1 cellular context compared by ENCODE assay signal in the genomic region with DNA sequence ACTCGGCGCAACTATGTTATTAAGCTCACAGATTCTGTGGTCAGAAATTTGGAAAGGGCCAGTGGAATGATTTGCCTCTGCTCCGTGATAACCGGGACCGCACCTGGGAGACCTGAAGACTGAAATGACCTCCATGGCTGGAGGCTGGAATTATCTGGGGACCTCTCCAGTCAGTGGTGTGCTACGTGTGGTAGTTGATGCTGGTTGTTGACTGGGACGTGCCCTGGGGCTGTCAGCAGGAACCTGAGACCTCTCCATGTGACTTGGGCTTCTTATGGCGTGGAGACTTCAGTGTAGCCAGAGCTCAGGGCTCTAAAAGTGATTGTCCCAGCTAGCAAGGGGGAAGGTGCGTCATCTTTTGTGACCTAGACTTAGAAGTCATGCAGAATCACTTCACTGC.
TF ChIP-seq lines count a peak whose summit lies in the region.

No MANE protein-coding gene starts in this region.

TF ChIP-seq in HepG2, 621 proteins besides CTCF, POLR2A, EP300 and RAD21 (continued from another document):
- no peak for TF ChIP-seq SP2 (CRISPR knock-in tag; IDR thresholded peaks at IDR 0.05)
- TF ChIP-seq ZNF282 (IDR thresholded peaks at IDR 0.05; ENCODE audit: partially characterized antibody): no peak
- no peak for TF ChIP-seq BORCS8-MEF2B (CRISPR knock-in tag; IDR thresholded peaks at IDR 0.05)
- no peak for TF ChIP-seq ZNF768 (CRISPR knock-in tag; IDR thresholded peaks at IDR 0.05)
- TF ChIP-seq ZSCAN12 (CRISPR knock-in tag; IDR thresholded peaks at IDR 0.05): no peak
- no peak for TF ChIP-seq NCOA1 (CRISPR knock-in tag; IDR thresholded peaks at IDR 0.05)
- TF ChIP-seq ATAD3A (CRISPR knock-in tag; IDR thresholded peaks at IDR 0.05): peak; percentile 65; the same call in 1 of the 2 replicates
